In genomic region chr15:39404767-39405173, GRCh38 we compare ENCODE assay signal across 12 cellular contexts.
DNase-seq lines count a peak whose midpoint lies in the region; ATAC-seq and TF ChIP-seq lines count a peak whose summit lies in the region.
"Had no signal": no experiment of that assay in that cellular context is flagged by ENCODE, and none has a peak within 500 bp of the region (broad histone marks: within the 10 kb centered on the region; RNA-seq: fewer than 3 reads in every experiment).

No MANE protein-coding gene starts in this region.

- no peak overlapping the region for H3K27ac Mint-ChIP-seq in activated CD8-positive, alpha-beta T cell treated with anti-CD3 and anti-CD28 coated beads, Interleukin-2, amount 10 ng/mL, durations not matched to agents 7 days and 5 days
- H3K27ac Mint-ChIP-seq: activated T-helper 17 cell treated with anti-CD3 and anti-CD28 coated beads, Interleukin-2, amount 50 U/mL, for 72 hours had no signal

- no peaks in the 10 kb centered on the region for H3K79me2 ChIP-seq in MM.1S (ENCODE audit: low read length)

- no peaks in the 10 kb centered on the region for H3K4me1 Mint-ChIP-seq in activated CD8-positive, alpha-beta T cell treated with anti-CD3 and anti-CD28 coated beads, Interleukin-2, amount 10 ng/mL, durations not matched to agents 7 days and 5 days (ENCODE audit: low read depth)
- H3K4me1 Mint-ChIP-seq: activated T-helper 17 cell treated with anti-CD3 and anti-CD28 coated beads, Interleukin-2, amount 50 U/mL, for 72 hours had no signal

- no peaks in the 10 kb centered on the region for H3F3A ChIP-seq in MM.1S (ENCODE audit: insufficient read depth, low read length)

- H3K27me3 ChIP-seq in MM.1S (replicated peaks; ENCODE audit: insufficient read depth, low read length), result no peaks in the 10 kb centered on the region

- TF ChIP-seq CTCF in fibroblast of pulmonary artery (IDR thresholded peaks at IDR 0.05; ENCODE audit: low read length, missing control alignments) (no peak), GM20000 (IDR thresholded peaks at IDR 0.05; ENCODE audit: extremely low read depth, missing control alignments) (no peak), MM.1S (IDR thresholded peaks at IDR 0.05; ENCODE audit: low read length) (no peak)

- H3K36me3 Mint-ChIP-seq in activated CD8-positive, alpha-beta T cell treated with anti-CD3 and anti-CD28 coated beads, Interleukin-2, amount 10 ng/mL, durations not matched to agents 7 days and 5 days (ENCODE audit: low read depth), result no peaks in the 10 kb centered on the region

- peak; percentile 70 for DNase-seq in HCEC 1CT
- DNase-seq in SK-MEL-5 (ENCODE audit: low read depth, low spot score), result peak; percentile 97
- DNase-seq in fibroblast of pulmonary artery (ENCODE audit: low read depth), result peak; percentile 97
- DNase-seq in skeletal muscle cell (ENCODE audit: low read depth), result peak; percentile 86
- DNase-seq in GM20000 (ENCODE audit: low spot score), result no peak
- no peak for DNase-seq in activated CD8-positive, alpha-beta T cell treated with anti-CD3 and anti-CD28 coated beads, Interleukin-2, amount 10 ng/mL, durations not matched to agents 7 days and 5 days
- DNase-seq in MM.1S, result no peak
- DNase-seq: GF-D8, midbrain, NCI-H524 treated with DMSO at 0.1 percent for 48 hours had no signal

- CTCF ChIA-PET in activated CD8-positive, alpha-beta T cell treated with anti-CD3 and anti-CD28 coated beads, Interleukin-2, amount 10 ng/mL, durations not matched to agents 7 days and 5 days (lab: Charles Lee), result no interaction called here

- no peaks in the 10 kb centered on the region for H3K9me3 ChIP-seq in MM.1S (replicated peaks; ENCODE audit: insufficient read depth, low read length)

- no peaks in the 10 kb centered on the region for H3K4me1 ChIP-seq in MM.1S (ENCODE audit: low read length)

- H3K9me2 ChIP-seq in MM.1S (replicated peaks; ENCODE audit: insufficient read depth, low read length), result no peaks in the 10 kb centered on the region

- H3K36me3 ChIP-seq in MM.1S (replicated peaks; ENCODE audit: insufficient read depth, low read length), result no peaks in the 10 kb centered on the region

- H3K27me3 Mint-ChIP-seq in activated CD8-positive, alpha-beta T cell treated with anti-CD3 and anti-CD28 coated beads, Interleukin-2, amount 10 ng/mL, durations not matched to agents 7 days and 5 days (ENCODE audit: low read depth), result peaks cover 25% of the 10 kb centered on the region

- H3K4me3 ChIP-seq in fibroblast of pulmonary artery (replicated peaks; ENCODE audit: low read depth, low read length) (no peak overlapping the region), skeletal muscle cell (ENCODE audit: low read depth, low read length) (no peak overlapping the region), MM.1S (ENCODE audit: low read length) (no peak overlapping the region)

- no peaks in the 10 kb centered on the region for H4K20me1 ChIP-seq in MM.1S (ENCODE audit: insufficient read depth, low read length)

- H3K9ac ChIP-seq in MM.1S (ENCODE audit: low read length), result no peak overlapping the region

- no peak overlapping the region for H2AFZ ChIP-seq in MM.1S (ENCODE audit: low read length)

- H3K9me3 Mint-ChIP-seq in activated CD8-positive, alpha-beta T cell treated with anti-CD3 and anti-CD28 coated beads, Interleukin-2, amount 10 ng/mL, durations not matched to agents 7 days and 5 days (ENCODE audit: insufficient read depth), result no peaks in the 10 kb centered on the region
- H3K9me3 Mint-ChIP-seq: activated T-helper 17 cell treated with anti-CD3 and anti-CD28 coated beads, Interleukin-2, amount 50 U/mL, for 72 hours had no signal

- H3K27ac ChIP-seq in MM.1S (ENCODE audit: low read length), result no peak overlapping the region

- POLR2A ChIA-PET in activated CD8-positive, alpha-beta T cell treated with anti-CD3 and anti-CD28 coated beads, Interleukin-2, amount 10 ng/mL, durations not matched to agents 7 days and 5 days (lab: Charles Lee), result no interaction called here

- in situ Hi-C loops in SK-MEL-5 (cut with HindIII; ENCODE audit: low pct_unique_long_range_greater_than_20kb, low sequenced_read_pairs), result no loop called here

- H3K4me2 ChIP-seq in MM.1S (ENCODE audit: low read depth, low read length), result no peak overlapping the region

- no peak overlapping the region for H3K4me3 Mint-ChIP-seq in activated CD8-positive, alpha-beta T cell treated with anti-CD3 and anti-CD28 coated beads, Interleukin-2, amount 10 ng/mL, durations not matched to agents 7 days and 5 days
- H3K4me3 Mint-ChIP-seq: activated T-helper 17 cell treated with anti-CD3 and anti-CD28 coated beads, Interleukin-2, amount 50 U/mL, for 72 hours had no signal

- no peak for ATAC-seq in activated CD8-positive, alpha-beta T cell treated with anti-CD3 and anti-CD28 coated beads, Interleukin-2, amount 10 ng/mL, durations not matched to agents 7 days and 5 days
- no peak for ATAC-seq in HG03469 (IDR thresholded peaks at IDR 0.05; ENCODE audit: unreplicated experiment)
- ATAC-seq: activated T-helper 17 cell treated with anti-CD3 and anti-CD28 coated beads, Interleukin-2, amount 50 U/mL, for 72 hours had no signal

Comparison
In these comparisons a context has a peak if more than half of its experiments do, and no peak if none do; other contexts are left out.
1. DNase-seq: peak in HCEC 1CT (single experiment), SK-MEL-5 (single experiment), fibroblast of pulmonary artery (single experiment) and skeletal muscle cell (single experiment); none in GM20000 (single experiment), activated CD8-positive, alpha-beta T cell treated with anti-CD3 and anti-CD28 coated beads, Interleukin-2, amount 10 ng/mL, durations not matched to agents 7 days and 5 days (single experiment) and MM.1S (single experiment).